In genomic region chr20:4406627-4407026, GRCh38 we compare ENCODE assay signal across 1 cellular context.
TF ChIP-seq lines count a peak whose summit lies in the region.

No MANE protein-coding gene starts in this region.

TF ChIP-seq in WTC11, 78 proteins besides CTCF, POLR2A, EP300 and RAD21 (continued from another document):
- no peak for TF ChIP-seq USF2 (CRISPR knock-in tag; IDR thresholded peaks at IDR 0.05)
- TF ChIP-seq ZNF263 (CRISPR knock-in tag; IDR thresholded peaks at IDR 0.05; ENCODE audit: low read depth), result no peak
- TF ChIP-seq TEAD4 (CRISPR knock-in tag; IDR thresholded peaks at IDR 0.05), result no peak
- no peak for TF ChIP-seq ZNF416 (CRISPR knock-in tag; IDR thresholded peaks at IDR 0.05)
- no peak for TF ChIP-seq ZMAT4 (CRISPR knock-in tag; IDR thresholded peaks at IDR 0.05)
